ENCODE assay signal across 8 cellular contexts in genomic region chr17:17141860-17142552, GRCh38.
DNase-seq lines count a peak whose midpoint lies in the region; TF ChIP-seq lines count a peak whose summit lies in the region.

No MANE protein-coding gene starts in this region.

- H3K27ac ChIP-seq in C4-2B (no peak overlapping the region), HUES48 (ENCODE audit: low read depth, low read length) (peak overlapping the region; percentile 61), suprapubic skin (no peak overlapping the region)

- H3K36me3 ChIP-seq in HUES48 (ENCODE audit: control insufficient read depth, insufficient read depth, low read length) = peaks cover 69% of the 10 kb centered on the region
- H3K36me3 ChIP-seq in suprapubic skin = peaks cover 80% of the 10 kb centered on the region

- intact Hi-C loops in activated CD4-positive, alpha-beta T cell treated with anti-CD3 and anti-CD28 coated beads, Interleukin-2, amount 10 ng/mL, durations not matched to agents 24 days and 14 days (cut with micrococcal nuclease) = no loop called here

- 46% methylated on average over 18 of the region's 23 CpGs for WGBS in suprapubic skin

- H3K27ac Mint-ChIP-seq in activated CD4-positive, alpha-beta T cell treated with anti-CD3 and anti-CD28 coated beads, Interleukin-2, amount 10 ng/mL, durations not matched to agents 24 days and 14 days = peak overlapping the region; percentile 4

- no peak for TF ChIP-seq POLR2A in suprapubic skin (IDR thresholded peaks at IDR 0.05)

- H3K27me3 ChIP-seq in HUES48 (ENCODE audit: control insufficient read depth, insufficient read depth, low read length) (no peaks in the 10 kb centered on the region), suprapubic skin (no peaks in the 10 kb centered on the region)

- TF ChIP-seq CTCF in C4-2B (conservative IDR thresholded peaks at IDR 0.05) = peak; percentile 84
- peak; percentile 28 to 91 for TF ChIP-seq CTCF in suprapubic skin (IDR thresholded peaks at IDR 0.05)

- peak; percentile 85 for DNase-seq in activated CD4-positive, alpha-beta T cell treated with anti-CD3 and anti-CD28 coated beads, Interleukin-2, amount 10 ng/mL, durations not matched to agents 24 days and 14 days
- peak; percentile 83 for DNase-seq in dermis blood vessel endothelial cell
- peak; percentile 69 to 75 for DNase-seq in lung microvascular endothelial cell (ENCODE audit: low read depth in 2 of 2)
- no peak for DNase-seq in suprapubic skin (ENCODE audit: low spot score in 2 of 2)
- DNase-seq in COR-L47 (lab: John Stamatoyannopoulos, UW) = no peak
- DNase-seq in NCI-H1105 treated with DMSO at 0.1 percent for 48 hours (lab: John Stamatoyannopoulos, UW) = no peak

- no peaks in the 10 kb centered on the region for H3K9me3 Mint-ChIP-seq in activated CD4-positive, alpha-beta T cell treated with anti-CD3 and anti-CD28 coated beads, Interleukin-2, amount 10 ng/mL, durations not matched to agents 24 days and 14 days

- TF ChIP-seq EP300 in suprapubic skin (IDR thresholded peaks at IDR 0.05) = no peak

- H3K36me3 Mint-ChIP-seq in activated CD4-positive, alpha-beta T cell treated with anti-CD3 and anti-CD28 coated beads, Interleukin-2, amount 10 ng/mL, durations not matched to agents 24 days and 14 days (ENCODE audit: low read depth) = peaks cover 23% of the 10 kb centered on the region

- no peak overlapping the region for H3K4me3 ChIP-seq in HUES48 (ENCODE audit: low read depth, low read length)
- no peak overlapping the region for H3K4me3 ChIP-seq in suprapubic skin

- no peak overlapping the region for H3K9ac ChIP-seq in HUES48 (ENCODE audit: low read depth, low read length)

- H3K27me3 Mint-ChIP-seq in activated CD4-positive, alpha-beta T cell treated with anti-CD3 and anti-CD28 coated beads, Interleukin-2, amount 10 ng/mL, durations not matched to agents 24 days and 14 days = no peaks in the 10 kb centered on the region

- H3K4me1 ChIP-seq in HUES48 (ENCODE audit: control insufficient read depth, insufficient read depth, low read length) (peaks cover 9% of the 10 kb centered on the region; the same call in 1 of the 2 replicates), suprapubic skin (peaks cover 20% of the 10 kb centered on the region)

- no peak overlapping the region for H3K4me3 Mint-ChIP-seq in activated CD4-positive, alpha-beta T cell treated with anti-CD3 and anti-CD28 coated beads, Interleukin-2, amount 10 ng/mL, durations not matched to agents 24 days and 14 days

- peaks cover 8% of the 10 kb centered on the region for H3K4me1 Mint-ChIP-seq in activated CD4-positive, alpha-beta T cell treated with anti-CD3 and anti-CD28 coated beads, Interleukin-2, amount 10 ng/mL, durations not matched to agents 24 days and 14 days

- H3K9me3 ChIP-seq in HUES48 (ENCODE audit: control insufficient read depth, insufficient read depth, low read length) (no peaks in the 10 kb centered on the region), suprapubic skin (no peaks in the 10 kb centered on the region)

Comparison
In these comparisons a context has a peak if more than half of its experiments do, and no peak if none do; other contexts are left out.
1. DNase-seq: peak in activated CD4-positive, alpha-beta T cell treated with anti-CD3 and anti-CD28 coated beads, Interleukin-2, amount 10 ng/mL, durations not matched to agents 24 days and 14 days (single experiment), dermis blood vessel endothelial cell (single experiment) and lung microvascular endothelial cell (2 of 2); none in suprapubic skin (0 of 2), COR-L47 (single experiment) and NCI-H1105 treated with DMSO at 0.1 percent for 48 hours (single experiment).